21 cellular contexts compared by ENCODE assay signal in genomic region chr17:57773557-57773956, GRCh38. TPM values are rescaled to one million over a fixed set of nuclear protein-coding genes. Genes with fewer than 3 reads are reported as not detected.
"Had no signal": no experiment of that assay in that cellular context is flagged by ENCODE, and none has a peak within 500 bp of the region (broad histone marks: within the 10 kb centered on the region; RNA-seq: fewer than 3 reads in every experiment).

No MANE protein-coding gene starts in this region.

- H3K27ac ChIP-seq: gastrocnemius medialis, heart right ventricle, ovary, spleen, testis had no signal

- H3K4me3 ChIP-seq: gastrocnemius medialis, heart right ventricle, ovary, spleen, testis had no signal

- DNase-seq: activated CD4-positive, alpha-beta T cell treated with anti-CD3 and anti-CD28 coated beads for 48 hours; activated CD4-positive, CD25-positive, alpha-beta regulatory T cell; activated CD8-positive, alpha-beta T cell treated with anti-CD3 and anti-CD28 coated beads for 36 hours; activated naive CD4-positive, alpha-beta T cell treated with Interleukin-2 at 50 U/mL for 16 hours; activated naive CD8-positive, alpha-beta T cell treated with anti-CD3 and anti-CD28 coated beads, Interleukin-2, amount 10 ng/mL, durations not matched to agents 7 days and 5 days; activated T-cell treated with anti-CD3 and anti-CD28 coated beads, Interleukin-2, amount 50 U/mL, for 24 hours; gastrocnemius medialis; heart right ventricle; mesenchymal stem cell; naive thymus-derived CD4-positive, alpha-beta T cell; ovary; spleen; stimulated activated CD4-positive, alpha-beta T cell treated with anti-CD3 and anti-CD28 coated beads, Interleukin-4, amount 100 ng/mL, for 4 hours; testis had no signal

- H3K4me1 ChIP-seq: gastrocnemius medialis, testis had no signal

- H3K27me3 ChIP-seq: gastrocnemius medialis, heart right ventricle, ovary, testis had no signal

- H3K36me3 ChIP-seq: gastrocnemius medialis, heart right ventricle, ovary, spleen had no signal

- H3K9me3 ChIP-seq: gastrocnemius medialis, heart right ventricle, ovary, spleen, testis had no signal

- ATAC-seq: activated CD8-positive, alpha-beta T cell treated with anti-CD3 and anti-CD28 coated beads for 36 hours; esophagus mucosa; gastrocnemius medialis; heart right ventricle; naive thymus-derived CD4-positive, alpha-beta T cell; stimulated activated memory B cell treated with anti-CD40 and anti-IgM and Interleukin-4, amounts not matched to agents 10 μg/mL and 1 μg/mL and 100 μg/mL, for 72 hours had no signal

RNA-seq across cellular contexts. Expression of gene CCDC182, which starts 28.5 kb away (rescaled TPM):
- total RNA-seq: activated CD8-positive, alpha-beta T cell treated with anti-CD3 and anti-CD28 coated beads for 36 hours; activated naive CD8-positive, alpha-beta T cell treated with anti-CD3 and anti-CD28 coated beads, Interleukin-2, amount 10 ng/mL, durations not matched to agents 7 days and 5 days; activated T-helper 2 cell treated with anti-CD3 and anti-CD28 coated beads, Interferon-gamma antibody, Interleukin-2, Interleukin-4, amounts not matched to agents 10 μg/mL and 5 μg/mL and 100 μg/mL, durations not matched to agents 14 hours and 24 hours and 36 hours; cardiac septum; esophagus mucosa; gastrocnemius medialis; heart right ventricle; liver; mucosa of gallbladder; naive thymus-derived CD4-positive, alpha-beta T cell; ovary; renal cortical epithelial cell; spleen had no signal
- polyA plus RNA-seq: heart right ventricle; liver; naive thymus-derived CD4-positive, alpha-beta T cell; ovary; spleen had no signal
